21 cellular contexts compared by ENCODE assay signal in the genomic region with DNA sequence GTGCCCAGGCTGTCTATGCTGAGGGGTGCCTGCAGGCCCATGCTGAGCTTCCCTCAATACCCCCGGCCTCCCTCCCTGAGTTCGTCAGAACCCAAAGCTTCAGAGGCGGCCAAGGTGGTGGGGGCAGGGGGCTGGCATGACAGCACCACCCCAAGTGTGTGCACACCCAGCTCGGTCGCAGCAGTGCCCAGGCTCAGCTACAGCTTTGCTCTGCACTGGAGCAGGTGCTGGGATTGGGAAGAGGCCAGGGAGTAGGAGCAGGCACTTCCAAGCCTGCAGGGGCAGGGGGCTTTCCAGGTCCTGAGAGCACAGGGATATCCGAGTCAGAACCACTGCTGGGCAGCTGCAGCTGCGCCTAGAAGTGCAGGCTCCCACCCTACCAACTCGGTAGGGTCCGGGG.
"Had no signal": no experiment of that assay in that cellular context is flagged by ENCODE, and none has a peak within 500 bp of the region (broad histone marks: within the 10 kb centered on the region; RNA-seq: fewer than 3 reads in every experiment).

No MANE protein-coding gene starts in this region.

- H3K27ac ChIP-seq: KMS-11, SJSA1, SK-N-MC had no signal

- H3K36me3 ChIP-seq: SJSA1 had no signal

- DNase-seq: IMR-90, Kasumi-1, MM.1S, NCI-H1092 treated with DMSO at 0.1 percent for 48 hours, NCI-H1436, NCI-H187, NCI-H2029, NCI-H2081 treated with DMSO at 0.1 percent for 48 hours, NCI-H2171, NCI-H226, NCI-H446, NCI-H510A, NCI-H524 treated with DMSO at 0.1 percent for 48 hours, NCI-H69, NCI-H774, RPMI8226, SIG-M5 had no signal

- H3K9me3 ChIP-seq: SJSA1 had no signal

- H3K4me3 ChIP-seq: SJSA1, SK-N-MC had no signal

- ATAC-seq: HepG2 had no signal

- H3K27me3 ChIP-seq: SJSA1 had no signal
